In the genomic region with DNA sequence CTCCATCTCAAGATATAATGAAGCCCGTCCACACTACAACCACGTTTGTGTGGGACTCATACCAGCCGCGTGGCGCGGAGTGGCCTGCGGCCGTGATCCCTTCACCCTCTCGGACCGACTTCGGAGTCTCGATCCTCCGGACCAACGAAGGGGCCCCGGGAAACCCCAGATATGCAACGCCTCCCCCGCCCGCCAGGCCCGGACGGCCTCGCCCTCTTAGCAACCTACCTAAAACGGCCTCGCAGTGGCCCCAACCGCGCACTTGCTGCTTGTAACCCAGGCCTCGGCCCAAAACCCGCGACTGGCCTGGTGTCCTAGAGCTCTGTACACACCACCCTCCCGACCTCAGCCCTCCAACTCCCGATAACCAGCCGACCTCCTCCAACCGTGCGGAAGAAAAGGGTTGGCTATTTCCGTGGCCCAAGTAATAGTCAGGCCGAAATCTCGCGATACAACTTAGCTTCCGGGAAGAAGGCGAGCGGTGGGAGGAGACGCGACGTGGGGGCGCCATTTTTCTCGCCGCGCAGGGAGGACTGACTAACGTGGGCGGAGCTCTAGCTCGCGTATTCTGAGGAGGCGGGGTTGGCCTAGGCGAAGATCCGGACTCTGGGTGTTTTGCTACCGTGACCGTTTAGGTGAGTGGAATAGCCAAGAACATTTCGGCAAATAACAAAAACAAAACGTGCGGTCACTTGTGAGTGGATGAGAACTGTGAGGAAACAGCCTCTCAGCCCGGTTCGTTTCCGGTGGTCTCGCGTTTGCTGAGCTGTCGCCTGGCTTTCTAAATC, we compare ENCODE assay signal across 8 cellular contexts. TPM values are rescaled to one million over a fixed set of nuclear protein-coding genes. Genes with fewer than 3 reads are reported as not detected.
A peak's percentile ranks its signal among the peaks of the same experiment; 100 is the strongest.
DNase-seq lines count a peak whose midpoint lies in the region; ATAC-seq and TF ChIP-seq lines count a peak whose summit lies in the region.

C11orf54 (plus strand) TSS at position 579 of the 788 bp plus-strand sequence. CDS start 5,722 bp downstream, outside the sequence.
TAF1D (minus strand) TSS at position 402 of the 788 bp plus-strand sequence. CDS start 2,191 bp downstream, outside the sequence.

- H3K27ac ChIP-seq in KMS-11 (peak within 1 kb of the TSS; percentile 96), Peyer's patch (peak within 1 kb of the TSS; percentile 91 to 98 (median 92)), esophagus muscularis mucosa (replicated peaks in 1 of 4) (peak within 1 kb of the TSS; percentile 88 to 95 (median 94))

- H3K9me3 ChIP-seq in Peyer's patch (no peaks in the 10 kb centered on the region), esophagus muscularis mucosa (no peaks in the 10 kb centered on the region)

- TF ChIP-seq POLR2A in Peyer's patch (IDR thresholded peaks at IDR 0.05) (peak; percentile 85 to 92), esophagus muscularis mucosa (IDR thresholded peaks at IDR 0.05; ENCODE audit: low read depth) (peak; percentile 84)

- peak within 1 kb of the TSS; percentile 99 for H3K9ac ChIP-seq in KMS-11

- H3K36me3 ChIP-seq in KMS-11 (ENCODE audit: insufficient read depth) (peaks cover 11% of the 10 kb centered on the region; the same call in 1 of the 2 replicates), Peyer's patch (peaks cover 0 to 39% (median 0%) of the 10 kb centered on the region in 3 donors), esophagus muscularis mucosa (peaks cover 16 to 37% (median 27%) of the 10 kb centered on the region in 4 donors)

- intact Hi-C loops in esophagus muscularis mucosa (cut with DNase I), result loop anchor here (2.0 kb wide), 1 partner anchor 44 kb away; the partner anchor contains the start of gene MED17

- no peak within 1 kb of the TSS for H3K4me3 ChIP-seq in KMS-11 (IDR thresholded peaks at IDR 0.05; ENCODE audit: insufficient read depth, low read depth, low read length)
- peak within 1 kb of the TSS; percentile 66 to 94 (median 79) for H3K4me3 ChIP-seq in Peyer's patch
- peak within 1 kb of the TSS; percentile 70 to 88 (median 80) for H3K4me3 ChIP-seq in esophagus muscularis mucosa

- TF ChIP-seq EP300 in esophagus muscularis mucosa (IDR thresholded peaks at IDR 0.05), result no peak

- H3K4me1 ChIP-seq in KMS-11 (ENCODE audit: low read depth, poor library complexity, severe bottlenecking) (peaks cover 22% of the 10 kb centered on the region), Peyer's patch (peaks cover 0 to 61% (median 10%) of the 10 kb centered on the region in 4 donors), esophagus muscularis mucosa (peaks cover 36 to 76% (median 67%) of the 10 kb centered on the region in 4 donors)

- WGBS in esophagus muscularis mucosa, result under 1% methylated on average over 38 of the region's 65 CpGs

- peaks cover 22% of the 10 kb centered on the region for H4K20me1 ChIP-seq in KMS-11 (ENCODE audit: insufficient read depth)

- TF ChIP-seq CTCF in KMS-11 (conservative IDR thresholded peaks at IDR 0.05; ENCODE audit: low read depth, low read length) (no peak; the same call in 1 of the 2 replicates), Peyer's patch (IDR thresholded peaks at IDR 0.05) (peak in 3 of 6 experiments; percentile 21 to 33 (median 31)), esophagus muscularis mucosa (IDR thresholded peaks at IDR 0.05) (peak in 2 of 3 experiments; percentile 1 to 5)

- H3K4me2 ChIP-seq in KMS-11, result peak within 1 kb of the TSS; percentile 82

- H3K79me2 ChIP-seq in KMS-11 (ENCODE audit: insufficient read depth, low read depth), result peaks cover 55% of the 10 kb centered on the region

- peak; percentile 91 for ATAC-seq in GM21737 (IDR thresholded peaks at IDR 0.05; ENCODE audit: unreplicated experiment)

- H3K27me3 ChIP-seq in KMS-11 (ENCODE audit: insufficient read depth, low read depth) (no peaks in the 10 kb centered on the region), Peyer's patch (no peaks in the 10 kb centered on the region), esophagus muscularis mucosa (no peaks in the 10 kb centered on the region)

- H2AFZ ChIP-seq in KMS-11 (ENCODE audit: low read depth), result peak within 1 kb of the TSS; percentile 66

- DNase-seq in DMS79 (lab: John Stamatoyannopoulos, UW) (peak; percentile 99), Peyer's patch (peak; percentile 97 to 99 (median 97)), esophagus muscularis mucosa (ENCODE audit: extremely low spot score) (peak; percentile 99), myocyte (ENCODE audit: low read depth) (peak; percentile 99)
- DNase-seq in activated T-cell treated with anti-CD3 and anti-CD28 coated beads, Interleukin-2, amount 50 U/mL, for 48 hours, result peak; percentile 96
- DNase-seq in stimulated activated CD8-positive, alpha-beta memory T cell treated with anti-CD3 and anti-CD28 coated beads, Interleukin-7, amount 100 ng/mL, for 48 hours (ENCODE audit: extremely low read depth in 1 of 2, low read depth in 1 of 2), result peak; percentile 86 to 94

RNA-seq across cellular contexts. Expression of gene C11orf54, which starts in this region (rescaled TPM):
- 100 to 1,000 TPM in 1 of 4 donors, 10 to 100 TPM in 3; 33.8 to 130 (median 69.0) TPM for total RNA-seq in Peyer's patch
- total RNA-seq in esophagus muscularis mucosa, result 10 to 100 TPM; 27.7 to 46.7 (median 37.9) TPM
- 52.4 and 61.4 TPM in 2 replicates for total RNA-seq in myocyte
- 14.0 TPM for polyA plus RNA-seq in myocyte (2012)

RNA-seq across cellular contexts. Expression of gene TAF1D, which starts in this region (rescaled TPM):
- total RNA-seq in Peyer's patch, result 100 to 1,000 TPM in 3 of 4 donors, 10 to 100 TPM in 1; 72.7 to 183 (median 108) TPM
- total RNA-seq in esophagus muscularis mucosa, result 10 to 100 TPM; 34.7 to 61.8 (median 46.3) TPM
- 210 and 246 TPM in 2 replicates for total RNA-seq in myocyte
- polyA plus RNA-seq in myocyte (2012), result 42.0 TPM
